In genomic region chr1:116360435-116361173, GRCh38 we compare ENCODE assay signal across 1 cellular context.
TF ChIP-seq lines count a peak whose summit lies in the region.

No MANE protein-coding gene starts in this region.

TF ChIP-seq in K562, 482 proteins besides CTCF, POLR2A, EP300 and RAD21 (continued from another document):
- TF ChIP-seq POLR2AphosphoS2 (IDR thresholded peaks at IDR 0.05; ENCODE audit: low read length) (no peak), ZNF445 (CRISPR knock-in tag; IDR thresholded peaks at IDR 0.05; ENCODE audit: low read depth) (no peak), HLTF (IDR thresholded peaks at IDR 0.05) (no peak), ZNF232 (CRISPR knock-in tag; IDR thresholded peaks at IDR 0.05) (peak; percentile 87; the same call in 1 of the 2 replicates), PHF21A (IDR thresholded peaks at IDR 0.05; ENCODE audit: borderline replicate concordance, low read depth) (no peak), RBM25 (IDR thresholded peaks at IDR 0.05; ENCODE audit: low read depth, low read length, severe bottlenecking) (peak; percentile 95), CLOCK (CRISPR knock-in tag; IDR thresholded peaks at IDR 0.05; ENCODE audit: borderline replicate concordance) (no peak), PHB (CRISPR knock-in tag; IDR thresholded peaks at IDR 0.05) (no peak), CBX3 (IDR thresholded peaks at IDR 0.05; ENCODE audit: borderline replicate concordance in 1 of 2, low read length in 2 of 2) (peak in 1 of 2 experiments; percentile 51; a peak in 1 of 3 replicates), ZNF707 (CRISPR knock-in tag; conservative IDR thresholded peaks at IDR 0.05) (no peak), ZNF384 (IDR thresholded peaks at IDR 0.05; ENCODE audit: low read depth, low read length) (peak; percentile 83), ZNF699 (CRISPR knock-in tag; IDR thresholded peaks at IDR 0.05; ENCODE audit: insufficient replicate concordance) (no peak), RCOR1 (IDR thresholded peaks at IDR 0.05; ENCODE audit: borderline replicate concordance in 1 of 2, low read depth in 2 of 2, low read length in 2 of 2) (no peak), GATA2 (CRISPR knock-in tag; IDR thresholded peaks at IDR 0.05) (no peak), MCM5 (IDR thresholded peaks at IDR 0.05; ENCODE audit: low read depth) (no peak), ZFP1 (CRISPR knock-in tag; IDR thresholded peaks at IDR 0.05) (no peak), ZKSCAN1 (IDR thresholded peaks at IDR 0.05; ENCODE audit: low read depth, low read length) (no peak), SMC3 (conservative IDR thresholded peaks at IDR 0.05; ENCODE audit: insufficient read depth, low read depth, low read length) (peak; percentile 39; the same call in 1 of the 2 replicates), LCOR (CRISPR knock-in tag; IDR thresholded peaks at IDR 0.05) (no peak), VEZF1 (CRISPR knock-in tag; IDR thresholded peaks at IDR 0.05) (no peak)
